ENCODE assay signal across 8 cellular contexts in genomic region chr1:203267912-203268311, GRCh38. TPM values are rescaled to one million over a fixed set of nuclear protein-coding genes. Genes with fewer than 3 reads are reported as not detected.
A peak's percentile ranks its signal among the peaks of the same experiment; 100 is the strongest.
DNase-seq lines count a peak whose midpoint lies in the region; ATAC-seq and TF ChIP-seq lines count a peak whose summit lies in the region.

No MANE protein-coding gene starts in this region.

- H4K20me1 ChIP-seq in DOHH2 (ENCODE audit: control insufficient read depth, insufficient read depth, low read depth, low read length) = no peaks in the 10 kb centered on the region

- no peak overlapping the region for H2AK5ac ChIP-seq in trophoblast cell (ENCODE audit: low read length)

- H4K8ac ChIP-seq in trophoblast cell (ENCODE audit: low read depth, low read length) = peak overlapping the region; percentile 90

- H3K9me3 ChIP-seq in DOHH2 (ENCODE audit: control insufficient read depth, insufficient read depth, low read length) (no peaks in the 10 kb centered on the region), SJSA1 (replicated peaks) (no peaks in the 10 kb centered on the region), esophagus muscularis mucosa (no peaks in the 10 kb centered on the region), trophoblast cell (ENCODE audit: insufficient read depth, low read depth, low read length) (peaks cover 2% of the 10 kb centered on the region)

- no peak overlapping the region for H2BK5ac ChIP-seq in trophoblast cell (ENCODE audit: low read depth, low read length, poor library complexity)

- no peaks in the 10 kb centered on the region for H3K9me2 ChIP-seq in DOHH2 (replicated peaks; ENCODE audit: control insufficient read depth, low read length)

- H3K4me2 ChIP-seq in DOHH2 (ENCODE audit: low read length) = peak overlapping the region; percentile 70
- peak overlapping the region; percentile 90 for H3K4me2 ChIP-seq in trophoblast cell (ENCODE audit: low read length)

- no peak for TF ChIP-seq CTCF in DOHH2 (IDR thresholded peaks at IDR 0.05; ENCODE audit: low read depth, low read length, poor library complexity, severe bottlenecking)
- no peak for TF ChIP-seq CTCF in esophagus muscularis mucosa (IDR thresholded peaks at IDR 0.05)
- TF ChIP-seq CTCF in GM20000 (IDR thresholded peaks at IDR 0.05; ENCODE audit: extremely low read depth, missing control alignments) = no peak

- 62% methylated on average over 15 of the region's 15 CpGs for WGBS in esophagus muscularis mucosa
- no CpG with 5 or more reads among the region's 15 CpGs for WGBS in trophoblast cell (ENCODE audit: extremely low coverage, insufficient coverage, insufficient read length)

- H3K9ac ChIP-seq in trophoblast cell (ENCODE audit: low read length) = no peak overlapping the region

- intact Hi-C loops in esophagus muscularis mucosa (cut with DNase I) = loop anchor here (5.0 kb wide), 1 partner anchor 174 kb away; no protein-coding TSS in a partner anchor

- H4K91ac ChIP-seq in trophoblast cell (ENCODE audit: low read depth, low read length) = no peak overlapping the region

- H3K14ac ChIP-seq in trophoblast cell (ENCODE audit: low read length) = no peak overlapping the region

- no peak for TF ChIP-seq EP300 in esophagus muscularis mucosa (IDR thresholded peaks at IDR 0.05)

- H3K79me1 ChIP-seq in trophoblast cell (ENCODE audit: low read length) = peaks cover 2% of the 10 kb centered on the region

- H3K23ac ChIP-seq in trophoblast cell (ENCODE audit: low read length) = no peak overlapping the region

- H3K4ac ChIP-seq in trophoblast cell (ENCODE audit: low read depth, low read length) = no peak overlapping the region

- peak overlapping the region; percentile 54 for H4K12ac ChIP-seq in trophoblast cell (ENCODE audit: low read depth, low read length)

- peak overlapping the region; percentile 82 for H3K18ac ChIP-seq in trophoblast cell (ENCODE audit: low read length)

- H3K4me1 ChIP-seq in DOHH2 (ENCODE audit: control insufficient read depth, low read length) (peaks cover 78% of the 10 kb centered on the region), SJSA1 (replicated peaks) (peaks cover 7% of the 10 kb centered on the region), esophagus muscularis mucosa (peaks cover 8 to 34% (median 21%) of the 10 kb centered on the region in 4 donors), trophoblast cell (ENCODE audit: control insufficient read depth in 1 of 2, insufficient read depth in 2 of 2, low read length in 2 of 2) (peaks cover 6% of the 10 kb centered on the region in 2 experiments)

- H3K79me2 ChIP-seq in DOHH2 (ENCODE audit: control insufficient read depth, low read length) (0 out of 2 replicates have a peak, but pooled peaks cover 3% of the 10 kb centered on the region), trophoblast cell (ENCODE audit: control insufficient read depth, insufficient read depth, low read length, poor library complexity) (no peaks in the 10 kb centered on the region)

- H2AFZ ChIP-seq in trophoblast cell (ENCODE audit: insufficient read depth, low read length, poor library complexity) = peak overlapping the region; percentile 93

- H3K27me3 ChIP-seq in DOHH2 (ENCODE audit: control insufficient read depth, low read length) (no peaks in the 10 kb centered on the region), SJSA1 (replicated peaks) (peaks cover 10% of the 10 kb centered on the region), esophagus muscularis mucosa (no peaks in the 10 kb centered on the region), trophoblast cell (ENCODE audit: insufficient read depth, low read length) (no peaks in the 10 kb centered on the region)

- H3K36me3 ChIP-seq in DOHH2 (ENCODE audit: control insufficient read depth, low read length) (no peaks in the 10 kb centered on the region), SJSA1 (no peaks in the 10 kb centered on the region), esophagus muscularis mucosa (no peaks in the 10 kb centered on the region), trophoblast cell (ENCODE audit: control insufficient read depth in 1 of 2, insufficient read depth in 2 of 2, low read length in 2 of 2) (no peaks in the 10 kb centered on the region)

- no peak overlapping the region for H2BK120ac ChIP-seq in trophoblast cell (ENCODE audit: insufficient read depth, low read length, poor library complexity)

- peak overlapping the region; percentile 75 for H3K4me3 ChIP-seq in DOHH2 (ENCODE audit: low read length)
- H3K4me3 ChIP-seq in SJSA1 = peak overlapping the region; percentile 48
- peak overlapping the region; percentile 60 to 67 (median 62) for H3K4me3 ChIP-seq in esophagus muscularis mucosa
- H3K4me3 ChIP-seq in trophoblast cell (ENCODE audit: low read depth, low read length) = no peak overlapping the region

- no peak overlapping the region for H2BK12ac ChIP-seq in trophoblast cell (ENCODE audit: low read length)

- no peak overlapping the region for H3K27ac ChIP-seq in DOHH2 (ENCODE audit: low read depth, low read length)
- H3K27ac ChIP-seq in SJSA1 = no peak overlapping the region
- peak overlapping the region; percentile 81 to 86 (median 84) for H3K27ac ChIP-seq in esophagus muscularis mucosa (replicated peaks in 1 of 4)
- H3K27ac ChIP-seq in trophoblast cell (ENCODE audit: low read depth, low read length) = no peak overlapping the region

- DNase-seq in SJSA1 (ENCODE audit: low read depth in 1 of 2, low spot score in 2 of 2) = no peak
- DNase-seq in esophagus muscularis mucosa (ENCODE audit: extremely low spot score) = no peak
- no peak for DNase-seq in trophoblast cell
- no peak for DNase-seq in NCI-H2227 (lab: John Stamatoyannopoulos, UW; ENCODE audit: unreplicated experiment)
- DNase-seq in GM20000 (ENCODE audit: low spot score) = no peak

- no peaks in the 10 kb centered on the region for H3F3A ChIP-seq in DOHH2 (ENCODE audit: control insufficient read depth, insufficient read depth)

- no peak for TF ChIP-seq POLR2A in esophagus muscularis mucosa (IDR thresholded peaks at IDR 0.05; ENCODE audit: low read depth)

- ATAC-seq in GM21717 (IDR thresholded peaks at IDR 0.05; ENCODE audit: unreplicated experiment) (no peak), HG03460 (IDR thresholded peaks at IDR 0.05; ENCODE audit: unreplicated experiment) (no peak)

RNA-seq across cellular contexts. Expression of gene BTG2, which starts 37.4 kb away (rescaled TPM):
- total RNA-seq in SJSA1 (2014; rRNA removed; shearing (Covaris generic)) = 4.0 and 6.6 TPM in 2 replicates
- 100 to 1,000 TPM in 3 of 4 donors, 10 to 100 TPM in 1; 67.7 to 656 (median 159) TPM for total RNA-seq in esophagus muscularis mucosa
- polyA plus RNA-seq in trophoblast cell (2013) = 28.9 and 30.4 TPM in 2 replicates

RNA-seq across cellular contexts. Expression of gene CHIT1, which starts 38.4 kb away (rescaled TPM):
- not detected in 2 replicates for total RNA-seq in SJSA1 (2014; rRNA removed; shearing (Covaris generic))
- under 1 TPM in 3 of 4 donors, not detected in 1; 0.11 to 0.26 (median 0.17) TPM for total RNA-seq in esophagus muscularis mucosa
- polyA plus RNA-seq in trophoblast cell (2013) = not detected in 2 replicates

Comparison
In these comparisons a context has a peak if more than half of its experiments do, and no peak if none do; other contexts are left out.
1. H3K27ac ChIP-seq: peak in esophagus muscularis mucosa (4 of 4); none in DOHH2 (single experiment), SJSA1 (single experiment) and trophoblast cell (single experiment).